ENCODE assay signal across 9 cellular contexts in genomic region chr21:33801424-33802405, GRCh38.
DNase-seq lines count a peak whose midpoint lies in the region; ATAC-seq and TF ChIP-seq lines count a peak whose summit lies in the region.
"Had no signal": no experiment of that assay in that cellular context is flagged by ENCODE, and none has a peak within 500 bp of the region (broad histone marks: within the 10 kb centered on the region; RNA-seq: fewer than 3 reads in every experiment).

No MANE protein-coding gene starts in this region.

- ATAC-seq in SK-N-SH treated with all-trans-retinoic acid at 6 μM for 48 hours (peak; percentile 88), left lobe of liver (peak; percentile 87)

- DNase-seq in AG20443 (ENCODE audit: low spot score) (peak; percentile 35), M059J (ENCODE audit: low read depth) (peak; percentile 97), left lobe of liver (ENCODE audit: low spot score) (peak; percentile 66), ecto neural progenitor cell (ENCODE audit: low spot score) (no peak), D341Med (ENCODE audit: low spot score) (no peak), Ammon's horn (ENCODE audit: low spot score) (no peak)
- no peak for DNase-seq in stimulated activated CD4-positive, alpha-beta T cell treated with anti-CD3 and anti-CD28 coated beads, Interleukin-1b, Interleukin-23, amount 100 ng/mL, for 48 hours
- DNase-seq: stimulated activated CD4-positive, alpha-beta T cell treated with anti-CD3 and anti-CD28 coated beads, Interleukin-4, amount 100 ng/mL, for 24 hours had no signal

TF ChIP-seq in SK-N-SH treated with all-trans-retinoic acid at 6 μM for 48 hours, 23 proteins besides CTCF, POLR2A, EP300 and RAD21:
- no peak for TF ChIP-seq ZC3H10 (CRISPR knock-in tag; IDR thresholded peaks at IDR 0.05)
- TF ChIP-seq ESRRG (CRISPR knock-in tag; IDR thresholded peaks at IDR 0.05) = no peak
- TF ChIP-seq, protein P1, sequence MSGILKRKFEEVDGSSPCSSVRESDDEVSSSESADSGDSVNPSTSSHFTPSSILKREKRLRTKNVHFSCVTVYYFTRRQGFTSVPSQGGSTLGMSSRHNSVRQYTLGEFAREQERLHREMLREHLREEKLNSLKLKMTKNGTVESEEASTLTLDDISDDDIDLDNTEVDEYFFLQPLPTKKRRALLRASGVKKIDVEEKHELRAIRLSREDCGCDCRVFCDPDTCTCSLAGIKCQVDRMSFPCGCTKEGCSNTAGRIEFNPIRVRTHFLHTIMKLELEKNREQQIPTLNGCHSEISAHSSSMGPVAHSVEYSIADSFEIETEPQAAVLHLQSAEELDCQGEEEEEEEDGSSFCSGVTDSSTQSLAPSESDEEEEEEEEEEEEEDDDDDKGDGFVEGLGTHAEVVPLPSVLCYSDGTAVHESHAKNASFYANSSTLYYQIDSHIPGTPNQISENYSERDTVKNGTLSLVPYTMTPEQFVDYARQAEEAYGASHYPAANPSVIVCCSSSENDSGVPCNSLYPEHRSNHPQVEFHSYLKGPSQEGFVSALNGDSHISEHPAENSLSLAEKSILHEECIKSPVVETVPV (CRISPR knock-in tag; IDR thresholded peaks at IDR 0.05) = no peak
- no peak for TF ChIP-seq RARB (CRISPR knock-in tag; IDR thresholded peaks at IDR 0.05)
- no peak for TF ChIP-seq CSDC2 (CRISPR knock-in tag; IDR thresholded peaks at IDR 0.05)
- no peak for TF ChIP-seq ZFP3 (CRISPR knock-in tag; IDR thresholded peaks at IDR 0.05)
- TF ChIP-seq ZNF70 (CRISPR knock-in tag; IDR thresholded peaks at IDR 0.05) = no peak
- no peak for TF ChIP-seq CREB5 (CRISPR knock-in tag; IDR thresholded peaks at IDR 0.05; ENCODE audit: low read depth)
- TF ChIP-seq OSR1 (CRISPR knock-in tag; IDR thresholded peaks at IDR 0.05) = no peak
- TF ChIP-seq ZFP30 (CRISPR knock-in tag; IDR thresholded peaks at IDR 0.05) = no peak
- TF ChIP-seq SNAI2 (CRISPR knock-in tag; IDR thresholded peaks at IDR 0.05) = no peak
- no peak for TF ChIP-seq ISL1 (CRISPR knock-in tag; IDR thresholded peaks at IDR 0.05)

Comparison
In these comparisons a context has a peak if more than half of its experiments do, and no peak if none do; other contexts are left out.
1. DNase-seq: peak in AG20443 (single experiment), M059J (single experiment) and left lobe of liver (single experiment); none in ecto neural progenitor cell (single experiment), D341Med (single experiment), stimulated activated CD4-positive, alpha-beta T cell treated with anti-CD3 and anti-CD28 coated beads, Interleukin-1b, Interleukin-23, amount 100 ng/mL, for 48 hours (single experiment) and Ammon's horn (single experiment).